ENCODE assay signal across 1 cellular context in genomic region chr12:53324113-53324778, GRCh38.
TF ChIP-seq lines count a peak whose summit lies in the region.

No MANE protein-coding gene starts in this region.

TF ChIP-seq in endothelial cell of umbilical vein, 7 proteins besides CTCF, POLR2A, EP300 and RAD21:
- TF ChIP-seq MAX (IDR thresholded peaks at IDR 0.05; ENCODE audit: insufficient read depth, insufficient read length) (no peak), JUN (IDR thresholded peaks at IDR 0.05; ENCODE audit: borderline replicate concordance, insufficient read depth, insufficient read length, low read depth) (no peak), MYC (IDR thresholded peaks at IDR 0.05; ENCODE audit: low read depth, low read length) (no peak), EZH2 (IDR thresholded peaks at IDR 0.05; ENCODE audit: borderline replicate concordance, low read depth, low read length, severe bottlenecking) (no peak), GATA2 (IDR thresholded peaks at IDR 0.05; ENCODE audit: insufficient read depth, insufficient read length, low read depth, low read length) (no peak), FOS (IDR thresholded peaks at IDR 0.05; ENCODE audit: borderline replicate concordance, insufficient read depth, low read length) (no peak), POLR2AphosphoS5 (IDR thresholded peaks at IDR 0.05; ENCODE audit: insufficient read depth, low read depth, low read length) (no peak)
